ENCODE assay signal across 27 cellular contexts in the genomic region with DNA sequence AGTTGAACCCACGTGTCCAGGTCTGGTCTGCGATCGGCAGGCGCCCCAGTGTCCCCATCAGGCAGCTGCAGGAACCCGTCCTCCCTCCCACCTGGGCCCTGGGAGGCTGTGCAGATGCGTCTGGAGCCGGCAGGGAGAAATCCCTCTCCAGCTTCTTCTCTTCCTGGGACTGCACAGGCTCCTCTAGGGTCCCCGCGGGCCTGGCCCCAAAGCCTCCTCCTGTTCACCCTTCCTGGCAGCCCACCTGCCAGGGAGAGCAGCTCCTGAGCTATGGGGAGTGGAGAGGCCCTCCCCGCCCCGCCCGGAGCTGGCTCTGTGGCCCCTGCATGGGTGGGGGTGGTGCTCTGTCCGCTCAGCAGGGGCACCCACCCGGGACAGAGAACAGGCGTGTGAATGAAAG.
"Had no signal": no experiment of that assay in that cellular context is flagged by ENCODE, and none has a peak within 500 bp of the region (broad histone marks: within the 10 kb centered on the region; RNA-seq: fewer than 3 reads in every experiment).

No MANE protein-coding gene starts in this region.

- H3K36me3 ChIP-seq: adrenal gland, breast epithelium had no signal

- ATAC-seq: activated CD4-positive, alpha-beta T cell treated with anti-CD3 and anti-CD28 coated beads for 36 hours; activated CD4-positive, CD25-positive, alpha-beta regulatory T cell treated with anti-CD3 and anti-CD28 coated beads, Interleukin-2, amount 50 U/mL, for 24 hours; activated CD8-positive, alpha-beta T cell treated with anti-CD3 and anti-CD28 coated beads, Interleukin-2, amount 10 ng/mL, durations not matched to agents 7 days and 5 days; activated naive CD4-positive, alpha-beta T cell treated with anti-CD3 and anti-CD28 coated beads, Interleukin-2, amount 50 U/mL, for 72 hours; activated T-cell treated with anti-CD3 and anti-CD28 coated beads, Interleukin-2, amount 50 U/mL, for 4 hours; body of pancreas; PC-3; Right ventricle myocardium inferior had no signal

- H3K4me3 ChIP-seq: body of pancreas had no signal

- H3K4me1 ChIP-seq: adrenal gland, breast epithelium had no signal

- DNase-seq: activated CD4-positive, alpha-beta T cell treated with anti-CD3 and anti-CD28 coated beads for 36 hours; activated CD4-positive, alpha-beta T cell treated with anti-CD3 and anti-CD28 coated beads, Interleukin-2, amount 10 ng/mL, durations not matched to agents 7 days and 5 days; activated CD4-positive, alpha-beta T cell treated with anti-CD3 and anti-CD28 coated beads, Interleukin-2, amount 50 U/mL, for 48 hours; activated CD8-positive, alpha-beta T cell treated with anti-CD3 and anti-CD28 coated beads, Interleukin-2, amount 10 ng/mL, durations not matched to agents 7 days and 5 days; activated gamma-delta T cell treated with Interleukin-2 at 50 U/mL for 16 hours; activated naive CD4-positive, alpha-beta T cell treated with anti-CD3 and anti-CD28 coated beads for 36 hours; activated T-cell treated with anti-CD3 and anti-CD28 coated beads, Interleukin-2, amount 50 U/mL, for 4 hours; adrenal gland; body of pancreas; MM.1S; MV-4-11; NCI-H1092; NCI-H1436 treated with DMSO at 0.1 percent for 48 hours; NCI-H1694 treated with DMSO at 0.1 percent for 48 hours; NCI-H2029; NCI-H510A; NCI-H526; NCI-H748 treated with DMSO at 0.1 percent for 48 hours; NK-92 treated with Interleukin-12 subunit alpha and Interleukin-12 subunit beta, amount 100 ng/mL, for 24 hours; PC-3; SIG-M5; T1000 had no signal

- H3K27ac ChIP-seq: adrenal gland, body of pancreas, breast epithelium, RWPE1 had no signal

- H3K9me3 ChIP-seq: adrenal gland, body of pancreas, breast epithelium had no signal
